8 cellular contexts compared by ENCODE assay signal in the genomic region with DNA sequence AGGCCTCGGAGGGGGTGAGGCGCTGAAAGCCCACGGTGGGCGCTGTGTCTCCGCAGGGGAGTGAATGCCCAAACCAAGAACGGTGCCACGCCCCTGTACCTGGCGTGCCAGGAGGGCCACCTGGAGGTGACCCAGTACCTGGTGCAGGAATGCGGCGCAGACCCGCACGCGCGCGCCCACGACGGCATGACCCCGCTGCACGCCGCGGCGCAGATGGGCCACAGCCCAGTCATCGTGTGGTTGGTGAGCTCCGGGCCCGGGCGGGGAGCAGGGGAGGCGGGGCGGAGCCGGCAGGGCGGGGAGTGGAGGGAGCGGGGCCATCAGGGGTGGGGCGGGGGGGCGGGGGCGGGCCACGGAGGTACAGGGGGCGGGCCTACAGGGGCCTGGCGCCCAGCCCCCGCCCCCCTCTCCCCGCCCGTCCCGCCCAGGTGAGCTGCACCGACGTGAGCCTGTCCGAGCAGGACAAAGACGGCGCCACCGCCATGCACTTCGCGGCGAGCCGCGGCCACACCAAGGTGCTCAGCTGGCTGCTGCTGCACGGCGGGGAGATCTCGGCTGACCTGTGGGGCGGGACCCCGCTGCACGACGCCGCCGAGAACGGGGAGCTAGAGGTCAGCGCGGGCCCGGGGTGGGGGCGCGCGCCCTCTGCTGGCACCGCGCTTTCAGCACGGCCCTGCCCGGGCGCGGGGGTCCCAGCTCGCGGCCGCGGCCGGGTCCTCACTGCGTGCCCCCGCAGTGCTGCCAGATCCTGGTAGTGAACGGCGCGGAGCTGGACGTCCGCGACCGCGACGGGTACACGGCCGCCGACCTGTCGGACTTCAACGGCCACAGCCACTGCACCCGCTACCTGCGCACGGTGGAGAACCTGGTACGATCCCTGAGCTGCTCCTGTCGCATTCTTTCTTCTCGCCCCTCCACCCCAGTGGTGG. TPM values are rescaled to one million over a fixed set of nuclear protein-coding genes. Genes with fewer than 3 reads are reported as not detected.
DNase-seq lines count a peak whose midpoint lies in the region; ATAC-seq and TF ChIP-seq lines count a peak whose summit lies in the region.

No MANE protein-coding gene starts in this region.

- no peaks in the 10 kb centered on the region for H3K36me3 ChIP-seq in heart right ventricle

- peaks cover 0 to 3% (median 0%) of the 10 kb centered on the region in 9 donors for H3K4me1 ChIP-seq in heart right ventricle

- H3K27ac ChIP-seq in heart right ventricle: no peak overlapping the region

- H3K9me3 ChIP-seq in heart right ventricle: no peaks in the 10 kb centered on the region

- peak; percentile 54 for DNase-seq in NCI-H146 (lab: John Stamatoyannopoulos, UW)
- no peak for DNase-seq in NCI-H146 treated with DMSO at 0.1 percent for 48 hours (lab: John Stamatoyannopoulos, UW; ENCODE audit: unreplicated experiment)
- DNase-seq in NCI-H774 (lab: John Stamatoyannopoulos, UW): peak; percentile 44
- DNase-seq in activated T-helper 1 cell treated with Interleukin-2 at 50 U/mL for 16 hours (ENCODE audit: low read depth): peak; percentile 64
- DNase-seq in heart right ventricle: no peak
- DNase-seq in stimulated activated CD4-positive, alpha-beta T cell treated with anti-CD3 and anti-CD28 coated beads, Interleukin-1b, Interleukin-23, amount 100 ng/mL, for 24 hours (ENCODE audit: low read depth in 4 of 4, low spot score in 1 of 4): peak in 3 of 4 experiments; percentile 45 to 62 (median 48)
- DNase-seq in SK-N-DZ (ENCODE audit: low spot score): no peak
- DNase-seq in C1 segment of cervical spinal cord (lab: John Stamatoyannopoulos, UW): no peak

- intact Hi-C loops in heart right ventricle (cut with DNase I): no loop called here

- 5% methylated on average over 83 to 98 of the region's 101 CpGs for WGBS in heart right ventricle, 2 donors

- peaks cover 15 to 74% (median 57%) of the 10 kb centered on the region in 7 donors for H3K27me3 ChIP-seq in heart right ventricle

- ATAC-seq in heart right ventricle: peak in 1 of 8 donors; percentile 20

- H3K4me3 ChIP-seq in heart right ventricle: peak overlapping the region in 1 of 10 donors; percentile 15

- TF ChIP-seq CTCF in heart right ventricle (IDR thresholded peaks at IDR 0.05): peak in 7 of 9 donors; percentile 28 to 51 (median 40)

RNA-seq across cellular contexts. Expression of a gene that starts 15.9 kb away (rescaled TPM):
- under 1 TPM in 5 of 10 donors, not detected in 5; 0.17 to 0.51 (median 0.29) TPM for total RNA-seq in heart right ventricle
- polyA plus RNA-seq in heart right ventricle: under 1 TPM; 0.12 to 0.22 TPM
- 0.20 TPM in 1 of 2 replicates, not detected in the other for polyA plus RNA-seq in SK-N-DZ (2014; cell fraction: cytosol; rRNA removed)
- 0.15 TPM in 1 of 2 replicates, not detected in the other for polyA plus RNA-seq in SK-N-DZ (2014; cell fraction: nucleus; rRNA removed)

RNA-seq across cellular contexts. Expression of a gene that starts 20.7 kb away (rescaled TPM):
- total RNA-seq in heart right ventricle: under 1 TPM in 1 of 10 donors, not detected in 9; 0.25 TPM
- polyA plus RNA-seq in heart right ventricle: under 1 TPM in 1 of 2 donors, not detected in 1; 0.22 TPM
- 0.48 TPM in 1 of 2 replicates, not detected in the other for polyA plus RNA-seq in SK-N-DZ (2014; cell fraction: cytosol; rRNA removed)
- 0.13 and 1.3 TPM in 2 replicates for polyA plus RNA-seq in SK-N-DZ (2014; cell fraction: nucleus; rRNA removed)

RNA-seq across cellular contexts. Expression of a gene that starts 25.5 kb away (rescaled TPM):
- 10 to 100 TPM in 2 of 10 donors, 1 to 10 TPM in 8; 4.0 to 12.0 (median 7.3) TPM for total RNA-seq in heart right ventricle
- polyA plus RNA-seq in heart right ventricle: 10 to 100 TPM in 1 of 2 donors, 1 to 10 TPM in 1; 6.6 to 43.1 TPM
- 5.9 and 6.6 TPM in 2 replicates for polyA plus RNA-seq in SK-N-DZ (2014; cell fraction: cytosol; rRNA removed)
- polyA plus RNA-seq in SK-N-DZ (2014; cell fraction: nucleus; rRNA removed): 53.5 and 71.1 TPM in 2 replicates

RNA-seq across cellular contexts. Expression of a gene that starts 46.9 kb away (rescaled TPM):
- total RNA-seq in heart right ventricle: 10 to 100 TPM in 3 of 10 donors, 1 to 10 TPM in 7; 5.1 to 26.9 (median 8.6) TPM
- polyA plus RNA-seq in heart right ventricle: 10 to 100 TPM in 1 of 2 donors, 1 to 10 TPM in 1; 4.0 to 40.4 TPM
- 59.5 and 63.2 TPM in 2 replicates for polyA plus RNA-seq in SK-N-DZ (2014; cell fraction: cytosol; rRNA removed)
- polyA plus RNA-seq in SK-N-DZ (2014; cell fraction: nucleus; rRNA removed): 28.3 and 44.8 TPM in 2 replicates

RNA-seq across cellular contexts. Expression of a gene that starts 51.0 kb away (rescaled TPM):
- total RNA-seq in heart right ventricle: 10 to 100 TPM; 10.0 to 18.8 (median 15.3) TPM
- 10 to 100 TPM in 1 of 2 donors, 1 to 10 TPM in 1; 6.6 to 28.7 TPM for polyA plus RNA-seq in heart right ventricle
- 4.5 and 5.1 TPM in 2 replicates for polyA plus RNA-seq in SK-N-DZ (2014; cell fraction: cytosol; rRNA removed)
- polyA plus RNA-seq in SK-N-DZ (2014; cell fraction: nucleus; rRNA removed): 25.6 and 27.2 TPM in 2 replicates

Comparison
In these comparisons a context has a peak if more than half of its experiments do, and no peak if none do; other contexts are left out.
1. DNase-seq: peak in NCI-H146 (single experiment), NCI-H774 (single experiment), activated T-helper 1 cell treated with Interleukin-2 at 50 U/mL for 16 hours (single experiment) and stimulated activated CD4-positive, alpha-beta T cell treated with anti-CD3 and anti-CD28 coated beads, Interleukin-1b, Interleukin-23, amount 100 ng/mL, for 24 hours (3 of 4); none in NCI-H146 treated with DMSO at 0.1 percent for 48 hours (single experiment), heart right ventricle (0 of 2), SK-N-DZ (single experiment) and C1 segment of cervical spinal cord (0 of 14).